In genomic region chr5:57417320-57417719, GRCh38 we compare ENCODE assay signal across 15 cellular contexts.
DNase-seq lines count a peak whose midpoint lies in the region; ATAC-seq and TF ChIP-seq lines count a peak whose summit lies in the region.
"Had no signal": no experiment of that assay in that cellular context is flagged by ENCODE, and none has a peak within 500 bp of the region (broad histone marks: within the 10 kb centered on the region; RNA-seq: fewer than 3 reads in every experiment).

No MANE protein-coding gene starts in this region.

- H3K4me2 ChIP-seq in IMR-90 (ENCODE audit: low read depth, low read length) (no peak overlapping the region), neural cell (ENCODE audit: low read length) (no peak overlapping the region)

- H3K79me1 ChIP-seq in IMR-90 (ENCODE audit: low read depth in 1 of 2, low read length in 2 of 2) = no peaks in the 10 kb centered on the region

- no peak overlapping the region for H3K56ac ChIP-seq in IMR-90 (ENCODE audit: extremely low read depth, insufficient read depth, low read length)

- peaks cover 17% of the 10 kb centered on the region for H3F3A ChIP-seq in neural cell (ENCODE audit: insufficient read depth, low read length, poor library complexity, severe bottlenecking)

- H2BK20ac ChIP-seq in IMR-90 (ENCODE audit: low read depth, low read length) = peak overlapping the region; percentile 47

- peak overlapping the region; percentile 2 for H3K18ac ChIP-seq in IMR-90 (ENCODE audit: low read depth, low read length)

- no TSS peak for BruUV-seq in IMR-90 (replicated peaks; lab: Mats Ljungman, UMichigan)

- ATAC-seq in IMR-90 (ENCODE audit: low read depth) = no peak

- H3K9me1 ChIP-seq in IMR-90 (ENCODE audit: insufficient read depth, low read length) = peaks cover 12% of the 10 kb centered on the region

- H3K4me3 ChIP-seq in IMR-90 (ENCODE audit: insufficient read depth, low read depth, low read length) = no peak overlapping the region
- H3K4me3 ChIP-seq in SK-N-MC = peak overlapping the region; percentile 60
- H3K4me3 ChIP-seq in neural cell (ENCODE audit: low read length) = no peak overlapping the region

- no peak overlapping the region for H2BK5ac ChIP-seq in IMR-90 (ENCODE audit: low read depth, low read length, poor library complexity, severe bottlenecking)

- H3K4me3 Mint-ChIP-seq in HFFc6 = no peak overlapping the region
- H3K4me3 Mint-ChIP-seq: CD4-positive, alpha-beta T cell; H9 had no signal

- no peaks in the 10 kb centered on the region for H4K20me1 ChIP-seq in IMR-90 (ENCODE audit: insufficient read depth, low read length)
- H4K20me1 ChIP-seq in neural cell (ENCODE audit: insufficient read depth) = no peaks in the 10 kb centered on the region

- TF ChIP-seq RAD21 in IMR-90 (IDR thresholded peaks at IDR 0.05; ENCODE audit: low read length) = no peak
- no peak for TF ChIP-seq RAD21 in neural cell (conservative IDR thresholded peaks at IDR 0.05)

- H4K5ac ChIP-seq in IMR-90 (ENCODE audit: low read depth, low read length) = peak overlapping the region; percentile 71; the same call in 1 of the 2 replicates

- peak overlapping the region; percentile 80 for H2AK5ac ChIP-seq in IMR-90 (ENCODE audit: low read depth, low read length)

- H4K91ac ChIP-seq in IMR-90 (ENCODE audit: insufficient read depth, low read depth, low read length) = peak overlapping the region; percentile 26; the same call in 1 of the 2 replicates

- CTCF ChIA-PET in IMR-90 (lab: Yijun Ruan, JAX) = no interaction called here

- peak overlapping the region; percentile 68; the same call in 1 of the 2 replicates for H3K14ac ChIP-seq in IMR-90 (replicated peaks; ENCODE audit: low read depth, low read length)

- H3K9me3 ChIP-seq in IMR-90 (ENCODE audit: control insufficient read depth, insufficient read depth, low read length) = no peaks in the 10 kb centered on the region
- H3K9me3 ChIP-seq in SK-N-MC (ENCODE audit: low read depth, low read length) = no peaks in the 10 kb centered on the region
- no peaks in the 10 kb centered on the region for H3K9me3 ChIP-seq in neural cell (ENCODE audit: low read length)

- H4K8ac ChIP-seq in IMR-90 (ENCODE audit: low read depth in 2 of 2, low read length in 2 of 2) = peak overlapping the region in 1 of 2 experiments; percentile 16; a peak in 1 of 4 replicates

- no peaks in the 10 kb centered on the region for H3K36me3 Mint-ChIP-seq in HFFc6 (ENCODE audit: low read depth)

- no peak for TF ChIP-seq CTCF in IMR-90 (conservative IDR thresholded peaks at IDR 0.05; ENCODE audit: low read depth, low read length)
- TF ChIP-seq CTCF in neural cell (IDR thresholded peaks at IDR 0.05; ENCODE audit: poor library complexity, severe bottlenecking) = no peak
- TF ChIP-seq CTCF in HFFc6 (IDR thresholded peaks at IDR 0.05) = no peak

- no peak for TF ChIP-seq POLR2A in IMR-90 (IDR thresholded peaks at IDR 0.05; ENCODE audit: low read depth, low read length)

- no CpG with 5 or more reads among the region's 6 CpGs for WGBS in IMR-90 (ENCODE audit: extremely low coverage in 2 of 2, insufficient read length in 1 of 2), 2 experiments

- H3K79me2 ChIP-seq in neural cell (replicated peaks; ENCODE audit: insufficient read depth, low read length) = no peaks in the 10 kb centered on the region

- H3K27me3 Mint-ChIP-seq in HFFc6 (ENCODE audit: insufficient read depth) = peaks cover 2% of the 10 kb centered on the region; the same call in 1 of the 2 replicates
- H3K27me3 Mint-ChIP-seq: CD4-positive, alpha-beta T cell had no signal

- intact Hi-C loops in IMR-90 (cut with micrococcal nuclease) = no loop called here

- H3K9ac ChIP-seq in IMR-90 (ENCODE audit: low read depth, low read length) = no peak overlapping the region
- no peak overlapping the region for H3K9ac ChIP-seq in SK-N-MC (ENCODE audit: insufficient read length)
- no peak overlapping the region for H3K9ac ChIP-seq in neural cell (ENCODE audit: low read length)

- H3K27ac ChIP-seq in IMR-90 (ENCODE audit: insufficient read depth, low read length) (no peak overlapping the region), SK-N-MC (no peak overlapping the region; the same call in 1 of the 2 replicates), neural cell (ENCODE audit: low read length) (peak overlapping the region; percentile 98)
- H3K27ac ChIP-seq: C4-2B had no signal

- no peak for TF ChIP-seq EP300 in neural cell (conservative IDR thresholded peaks at IDR 0.05; ENCODE audit: poor library complexity, severe bottlenecking)

- dilution Hi-C loops in IMR-90 (cut with HindIII; ENCODE audit: low sequenced_read_pairs, unreplicated experiment) = no loop called here

- H3K4me1 ChIP-seq in IMR-90 (ENCODE audit: control insufficient read depth, insufficient read depth, low read length) = peaks cover 7% of the 10 kb centered on the region

- peak overlapping the region; percentile 82 for H2BK120ac ChIP-seq in IMR-90 (ENCODE audit: low read depth, low read length)

- H3K9me2 ChIP-seq in neural cell (ENCODE audit: insufficient read depth, low read length) = no peaks in the 10 kb centered on the region

- POLR2A ChIA-PET in IMR-90 (lab: Charles Lee; ENCODE audit: unreplicated experiment) = no interaction called here

- H3K9me3 Mint-ChIP-seq in HFFc6 = no peaks in the 10 kb centered on the region
- H3K9me3 Mint-ChIP-seq: CD4-positive, alpha-beta T cell; H9 had no signal

- in situ Hi-C loops in IMR-90 (cut with MboI; ENCODE audit: low sequenced_read_pairs) = loop anchor here (25.0 kb wide), 1 partner anchor 1045 kb away; the partner anchor contains the start of gene PLK2

- H3K27ac Mint-ChIP-seq in HFFc6 = no peak overlapping the region
- H3K27ac Mint-ChIP-seq: CD4-positive, alpha-beta T cell; H9 had no signal

- H3K4ac ChIP-seq in IMR-90 (ENCODE audit: low read depth, low read length) = peak overlapping the region; percentile 74

- H3K27me3 ChIP-seq in IMR-90 (ENCODE audit: control insufficient read depth, insufficient read depth, low read length) = no peaks in the 10 kb centered on the region
- no peaks in the 10 kb centered on the region for H3K27me3 ChIP-seq in neural cell (ENCODE audit: insufficient read depth, low read depth, low read length)

- no peak for DNase-seq in IMR-90
- no peak for DNase-seq in SK-N-MC (ENCODE audit: low read depth, low spot score)
- no peak for DNase-seq in iPS-NIHi11 (ENCODE audit: low spot score)
- no peak for DNase-seq in SIG-M5 (lab: John Stamatoyannopoulos, UW)
- DNase-seq in HFFc6 = no peak
- DNase-seq: ACHN; CD4-positive, alpha-beta T cell; DMS153; DMS79 treated with DMSO at 0.1 percent for 48 hours; GF-D8; GOT3; H9; KBM-7 had no signal

- H3K36me3 ChIP-seq in IMR-90 (ENCODE audit: control insufficient read depth, insufficient read depth, low read length) (no peaks in the 10 kb centered on the region), SK-N-MC (ENCODE audit: insufficient read depth, low read length) (no peaks in the 10 kb centered on the region), neural cell (ENCODE audit: insufficient read depth, low read length) (no peaks in the 10 kb centered on the region)

- H3K23ac ChIP-seq in IMR-90 (ENCODE audit: low read depth, low read length) = no peak overlapping the region

- peak overlapping the region; percentile 35; the same call in 1 of the 3 replicates for H2BK15ac ChIP-seq in IMR-90 (ENCODE audit: low read depth, low read length)

- no peak overlapping the region for H2AK9ac ChIP-seq in IMR-90 (replicated peaks; ENCODE audit: low read depth, low read length, poor library complexity)

- peaks cover 11% of the 10 kb centered on the region for H3K4me1 Mint-ChIP-seq in HFFc6 (ENCODE audit: low read depth)

- H2AFZ ChIP-seq in IMR-90 (replicated peaks; ENCODE audit: low read length, poor library complexity) = no peak overlapping the region
- H2AFZ ChIP-seq in neural cell (ENCODE audit: low read depth, low read length) = no peak overlapping the region

TF ChIP-seq in IMR-90, 13 proteins besides CTCF, POLR2A, EP300 and RAD21 (continues in another document):
- TF ChIP-seq BHLHE40 (IDR thresholded peaks at IDR 0.05; ENCODE audit: low read depth, low read length) = no peak
- TF ChIP-seq USF2 (IDR thresholded peaks at IDR 0.05; ENCODE audit: low read depth, low read length) = no peak
- TF ChIP-seq MXI1 (IDR thresholded peaks at IDR 0.05; ENCODE audit: borderline replicate concordance, low read depth, low read length) = no peak

TF ChIP-seq in neural cell, 6 proteins besides CTCF, POLR2A, EP300 and RAD21:
- no peak for TF ChIP-seq REST (IDR thresholded peaks at IDR 0.05; ENCODE audit: borderline replicate concordance)
- TF ChIP-seq POLR2AphosphoS5 (IDR thresholded peaks at IDR 0.05) = no peak
- TF ChIP-seq MXI1 (conservative IDR thresholded peaks at IDR 0.05; ENCODE audit: poor library complexity, severe bottlenecking) = no peak
- no peak for TF ChIP-seq SMC3 (conservative IDR thresholded peaks at IDR 0.05; ENCODE audit: poor library complexity)
- no peak for TF ChIP-seq EZH2 (IDR thresholded peaks at IDR 0.05; ENCODE audit: borderline replicate concordance, insufficient read depth, low read length, poor library complexity, severe bottlenecking)
- no peak for TF ChIP-seq TAF1 (IDR thresholded peaks at IDR 0.05; ENCODE audit: low read depth)
